ENCODE assay signal across 8 cellular contexts in the genomic region with DNA sequence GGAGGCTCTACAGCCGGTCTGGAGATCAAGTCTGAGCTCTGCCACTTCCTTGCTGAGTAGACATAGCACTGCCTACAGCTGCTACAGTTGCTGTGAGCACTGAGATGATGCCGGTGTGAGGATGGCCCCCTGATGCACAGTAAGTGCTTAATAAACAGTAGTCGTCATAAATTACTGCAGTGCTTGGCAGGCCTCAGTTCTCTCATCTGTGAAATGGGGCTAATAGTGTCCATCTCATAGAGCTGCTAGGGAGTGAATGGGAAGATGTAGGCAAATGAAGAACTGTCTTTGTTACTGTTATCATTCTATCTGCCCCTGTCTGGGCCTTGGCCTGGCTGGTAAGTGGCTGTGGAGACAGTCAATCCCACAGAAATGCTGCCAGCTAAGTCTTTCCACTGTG.
"Had no signal": no experiment of that assay in that cellular context is flagged by ENCODE, and none has a peak within 500 bp of the region (broad histone marks: within the 10 kb centered on the region; RNA-seq: fewer than 3 reads in every experiment).

No MANE protein-coding gene starts in this region.

- FAIRE-seq: HTR-8/SVneo had no signal

- ATAC-seq: GM23338, HCT116 had no signal

- H3K9me3 Mint-ChIP-seq: GM23338, HFFc6, IgD-negative memory B cell had no signal

- DNase-seq: H7, HFFc6, KG1 had no signal

- H2AFZ ChIP-seq: GM23338 had no signal

- H3K4me3 ChIP-seq: GM23338, HAP-1 had no signal

- H3K27ac Mint-ChIP-seq: GM23338, HFFc6, IgD-negative memory B cell had no signal

- H3K4me3 Mint-ChIP-seq: GM23338, HFFc6, IgD-negative memory B cell had no signal

- H3K4me2 ChIP-seq: GM23338 had no signal

- H3K36me3 ChIP-seq: HAP-1 had no signal

- H3K27me3 Mint-ChIP-seq: IgD-negative memory B cell had no signal

- H3K4me1 ChIP-seq: HAP-1 had no signal

- H3K9me3 ChIP-seq: HAP-1 had no signal
